Comparison of ENCODE assay signal across 8 cellular contexts in genomic region chr14:25048170-25049126, GRCh38. TPM values are rescaled to one million over a fixed set of nuclear protein-coding genes. Genes with fewer than 3 reads are reported as not detected.
A peak's percentile ranks its signal among the peaks of the same experiment; 100 is the strongest.
DNase-seq lines count a peak whose midpoint lies in the region; ATAC-seq lines count a peak whose summit lies in the region.

No MANE protein-coding gene starts in this region.

- WGBS in right cardiac atrium: 19% methylated on average over 19 of the region's 19 CpGs

- DNase-seq in DMS79 treated with DMSO at 0.1 percent for 48 hours (lab: John Stamatoyannopoulos, UW) (peak; percentile 88), right cardiac atrium (peak; percentile 67 to 77 (median 76)), posterior vena cava (ENCODE audit: low spot score) (peak; percentile 84), NCI-H2029 treated with DMSO at 0.1 percent for 48 hours (lab: John Stamatoyannopoulos, UW) (no peak)

- peak overlapping the region; percentile 74 for H3K4me3 ChIP-seq in right cardiac atrium (ENCODE audit: low read length)

- ATAC-seq in right cardiac atrium: peak; percentile 65 to 78
- no peak for ATAC-seq in HG02798 (IDR thresholded peaks at IDR 0.05; ENCODE audit: poor library complexity, unreplicated experiment)
- ATAC-seq in GM19324 (IDR thresholded peaks at IDR 0.05; ENCODE audit: low FRiP score, unreplicated experiment): no peak
- no peak for ATAC-seq in GM19035 (IDR thresholded peaks at IDR 0.05; ENCODE audit: unreplicated experiment)

- H3K9me3 ChIP-seq in right cardiac atrium (ENCODE audit: control insufficient read depth, low read length): no peaks in the 10 kb centered on the region

- intact Hi-C loops in right cardiac atrium (cut with DNase I) (loop anchor here (5.0 to 10.0 kb wide), 7 partner anchors 64 to 314 kb away; no protein-coding TSS in a partner anchor), posterior vena cava (cut with DNase I) (loop anchor here (10.0 kb wide), 3 partner anchors 66 to 234 kb away; no protein-coding TSS in a partner anchor)

- H3K27ac ChIP-seq in angular gyrus (ENCODE audit: low read depth, low read length): peak overlapping the region; percentile 46
- peak overlapping the region; percentile 54 for H3K27ac ChIP-seq in right cardiac atrium (ENCODE audit: low read length)

- no peaks in the 10 kb centered on the region for H3K27me3 ChIP-seq in right cardiac atrium (ENCODE audit: control insufficient read depth, insufficient read depth)

- peaks cover 2% of the 10 kb centered on the region for H3K4me1 ChIP-seq in right cardiac atrium (ENCODE audit: control insufficient read depth, insufficient read depth, low read length)

RNA-seq across cellular contexts. Expression of gene STXBP6, which starts 1.5 kb away (rescaled TPM):
- total RNA-seq in right cardiac atrium: 10 to 100 TPM; 18.8 to 31.7 (median 30.7) TPM
- polyA plus RNA-seq in right cardiac atrium: 26.5 TPM
- total RNA-seq in posterior vena cava: 10 to 100 TPM in 1 of 2 donors, 1 to 10 TPM in 1; 8.9 to 14.9 TPM

Comparison
In these comparisons a context has a peak if more than half of its experiments do, and no peak if none do; other contexts are left out.
1. ATAC-seq: peak in right cardiac atrium (2 of 2); none in HG02798 (single experiment), GM19324 (single experiment) and GM19035 (single experiment).